ENCODE assay signal across 25 cellular contexts in genomic region chr10:21060626-21061025, GRCh38.
"Had no signal": no experiment of that assay in that cellular context is flagged by ENCODE, and none has a peak within 500 bp of the region (broad histone marks: within the 10 kb centered on the region; RNA-seq: fewer than 3 reads in every experiment).

No MANE protein-coding gene starts in this region.

- H3K27ac Mint-ChIP-seq: activated CD4-positive, alpha-beta T cell treated with anti-CD3 and anti-CD28 coated beads, Interleukin-2, amount 10 ng/mL, durations not matched to agents 24 days and 14 days; activated CD8-positive, alpha-beta T cell treated with anti-CD3 and anti-CD28 coated beads for 36 hours; activated naive CD4-positive, alpha-beta T cell treated with anti-CD3 and anti-CD28 coated beads, Interleukin-2, amount 50 U/mL, for 24 hours; activated naive CD8-positive, alpha-beta T cell treated with anti-CD3 and anti-CD28 coated beads, Interleukin-2, amount 10 ng/mL, durations not matched to agents 7 days and 5 days; activated T-cell treated with anti-CD3 and anti-CD28 coated beads, Interleukin-2, amount 50 U/mL, for 24 hours; activated T-helper 2 cell treated with anti-CD3 and anti-CD28 coated beads, Interferon-gamma antibody, Interleukin-2, Interleukin-4, amounts not matched to agents 10 μg/mL and 5 μg/mL and 100 μg/mL, durations not matched to agents 14 hours and 24 hours and 36 hours had no signal

- H3K4me3 Mint-ChIP-seq: activated CD4-positive, alpha-beta T cell treated with anti-CD3 and anti-CD28 coated beads, Interleukin-2, amount 10 ng/mL, durations not matched to agents 24 days and 14 days; activated CD8-positive, alpha-beta T cell treated with anti-CD3 and anti-CD28 coated beads for 36 hours; activated naive CD4-positive, alpha-beta T cell treated with anti-CD3 and anti-CD28 coated beads, Interleukin-2, amount 50 U/mL, for 24 hours; activated naive CD8-positive, alpha-beta T cell treated with anti-CD3 and anti-CD28 coated beads, Interleukin-2, amount 10 ng/mL, durations not matched to agents 7 days and 5 days; activated T-cell treated with anti-CD3 and anti-CD28 coated beads, Interleukin-2, amount 50 U/mL, for 24 hours had no signal

- H3K4me1 Mint-ChIP-seq: activated CD4-positive, alpha-beta T cell treated with anti-CD3 and anti-CD28 coated beads, Interleukin-2, amount 10 ng/mL, durations not matched to agents 24 days and 14 days had no signal

- H3K4me2 ChIP-seq: PC-9 had no signal

- DNase-seq: activated CD4-positive, alpha-beta T cell treated with anti-CD3 and anti-CD28 coated beads, Interleukin-2, amount 10 ng/mL, durations not matched to agents 24 days and 14 days; activated CD4-positive, alpha-beta T cell treated with anti-CD3 and anti-CD28 coated beads, Interleukin-2, amount 50 U/mL, for 4 hours; activated CD8-positive, alpha-beta T cell treated with anti-CD3 and anti-CD28 coated beads for 36 hours; activated gamma-delta T cell; activated naive CD4-positive, alpha-beta T cell treated with Interleukin-2 at 50 U/mL for 16 hours; activated naive CD8-positive, alpha-beta T cell treated with anti-CD3 and anti-CD28 coated beads, Interleukin-2, amount 10 ng/mL, durations not matched to agents 7 days and 5 days; activated T-cell treated with anti-CD3 and anti-CD28 coated beads, Interleukin-2, amount 50 U/mL, for 24 hours; amygdala; MV-4-11; NCI-H1092; NCI-H1436 treated with DMSO at 0.1 percent for 48 hours; NCI-H1694 treated with DMSO at 0.1 percent for 48 hours; NCI-H2029; NCI-H510A; NCI-H526; NCI-H748 treated with DMSO at 0.1 percent for 48 hours; NK-92 treated with Interleukin-12 subunit alpha and Interleukin-12 subunit beta, amount 100 ng/mL, for 24 hours; PC-9; Right ventricle myocardium superior; SJCRH30; T1000 had no signal

- H3K27me3 Mint-ChIP-seq: activated CD4-positive, alpha-beta T cell treated with anti-CD3 and anti-CD28 coated beads, Interleukin-2, amount 10 ng/mL, durations not matched to agents 24 days and 14 days; activated CD8-positive, alpha-beta T cell treated with anti-CD3 and anti-CD28 coated beads for 36 hours had no signal

- H3K36me3 Mint-ChIP-seq: activated naive CD8-positive, alpha-beta T cell treated with anti-CD3 and anti-CD28 coated beads, Interleukin-2, amount 10 ng/mL, durations not matched to agents 7 days and 5 days had no signal

- H3K4me3 ChIP-seq: ascending aorta, PC-9, SJCRH30, SK-N-MC had no signal

- H3K36me3 ChIP-seq: ascending aorta, SJCRH30 had no signal

- H2AFZ ChIP-seq: PC-9 had no signal

- H3K27me3 ChIP-seq: ascending aorta, SJCRH30 had no signal

- ATAC-seq: activated CD8-positive, alpha-beta T cell treated with anti-CD3 and anti-CD28 coated beads for 36 hours had no signal

- H3K27ac ChIP-seq: ascending aorta, PC-9, SJCRH30, SK-N-MC had no signal

- H3K4me1 ChIP-seq: ascending aorta, SJCRH30 had no signal
